19 cellular contexts compared by ENCODE assay signal in the genomic region with DNA sequence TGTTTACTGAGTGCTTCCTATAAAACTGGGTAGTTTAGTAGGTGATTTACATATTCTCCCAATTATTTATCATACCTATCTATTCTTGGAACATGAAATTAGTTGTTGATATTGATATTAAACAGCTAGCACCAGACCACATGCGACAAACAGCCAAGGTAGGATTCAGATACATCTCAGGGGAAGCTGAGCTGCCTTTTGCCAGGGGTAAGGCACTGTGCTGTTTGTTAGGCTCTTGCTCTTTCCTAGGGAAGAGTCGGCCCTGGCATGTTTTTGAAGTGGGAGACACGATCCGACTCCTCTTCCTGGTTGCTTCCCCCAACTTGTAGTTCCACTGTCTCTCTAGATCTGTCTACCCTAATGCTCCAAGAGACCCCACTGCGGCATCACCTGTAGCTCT.
DNase-seq lines count a peak whose midpoint lies in the region; ATAC-seq and TF ChIP-seq lines count a peak whose summit lies in the region.
"Had no signal": no experiment of that assay in that cellular context is flagged by ENCODE, and none has a peak within 500 bp of the region (broad histone marks: within the 10 kb centered on the region; RNA-seq: fewer than 3 reads in every experiment).

No MANE protein-coding gene starts in this region.

- H3F3A ChIP-seq in PC-9 (ENCODE audit: insufficient read depth, low read depth), result peaks cover 75% of the 10 kb centered on the region

- H3K27me3 Mint-ChIP-seq in endodermal cell (ENCODE audit: insufficient read depth), result no peaks in the 10 kb centered on the region
- H3K27me3 Mint-ChIP-seq: IgD-negative memory B cell had no signal

- no peaks in the 10 kb centered on the region for H3K9me3 Mint-ChIP-seq in endodermal cell
- H3K9me3 Mint-ChIP-seq: CD8-positive, alpha-beta memory T cell; IgD-negative memory B cell had no signal

- H3K27me3 ChIP-seq in cardiac muscle cell (no peaks in the 10 kb centered on the region), PC-9 (ENCODE audit: insufficient read depth, low read depth) (no peaks in the 10 kb centered on the region), endodermal cell (ENCODE audit: control insufficient read depth, insufficient read depth, low read length, poor library complexity, severe bottlenecking) (no peaks in the 10 kb centered on the region), uterus (no peaks in the 10 kb centered on the region)
- H3K27me3 ChIP-seq: BLaER1 treated with 17β-estradiol and CSF1 and Interleukin-3, amounts not matched to agents 10 nM and 100 nM; Peyer's patch; SJCRH30 had no signal

- H3K36me3 Mint-ChIP-seq in endodermal cell (ENCODE audit: low read depth), result peaks cover 77% of the 10 kb centered on the region

- H2AFZ ChIP-seq in PC-9, result no peak overlapping the region

- no peak for TF ChIP-seq CTCF in cardiac muscle cell (IDR thresholded peaks at IDR 0.05; ENCODE audit: low read depth, low read length)
- no peak for TF ChIP-seq CTCF in PC-9 (conservative IDR thresholded peaks at IDR 0.05)
- TF ChIP-seq CTCF in endodermal cell (conservative IDR thresholded peaks at IDR 0.05), result no peak
- TF ChIP-seq CTCF in uterus (IDR thresholded peaks at IDR 0.05), result no peak

- H3K4me1 ChIP-seq in cardiac muscle cell (ENCODE audit: low read depth), result peaks cover 53% of the 10 kb centered on the region
- peaks cover 48% of the 10 kb centered on the region for H3K4me1 ChIP-seq in PC-9 (replicated peaks; ENCODE audit: insufficient read depth)
- peaks cover 16% of the 10 kb centered on the region for H3K4me1 ChIP-seq in endodermal cell (ENCODE audit: control insufficient read depth, insufficient read depth, low read length)
- peaks cover 0 to 10% of the 10 kb centered on the region in 2 donors for H3K4me1 ChIP-seq in uterus

- no TSS peak for BruUV-seq in PC-9 (replicated peaks; lab: Mats Ljungman, UMichigan)

- DNase-seq in cardiac muscle cell (ENCODE audit: low read depth in 1 of 2, low spot score in 1 of 2) (no peak), Right ventricle myocardium inferior (ENCODE audit: missing footprints) (no peak), PC-9 (no peak), endodermal cell (no peak), uterus (no peak), CD1c-positive myeloid dendritic cell (ENCODE audit: extremely low spot score) (no peak), NCI-H510A (lab: John Stamatoyannopoulos, UW) (no peak)
- DNase-seq: 8988T; CD8-positive, alpha-beta memory T cell; GOT3; NCI-H1417; NCI-H1694 treated with DMSO at 0.1 percent for 48 hours; NCI-H226; NCI-H524; NCI-H82; Peyer's patch; SJCRH30 had no signal

- H3K27ac ChIP-seq in cardiac muscle cell, result peak overlapping the region; percentile 62
- peak overlapping the region; percentile 7; the same call in 1 of the 2 replicates for H3K27ac ChIP-seq in PC-9
- H3K27ac ChIP-seq in endodermal cell (ENCODE audit: low read depth, low read length), result no peak overlapping the region
- peak overlapping the region; percentile 8 to 16 for H3K27ac ChIP-seq in uterus
- H3K27ac ChIP-seq: Peyer's patch, SJCRH30 had no signal

- peak overlapping the region; percentile 2 for H3K27ac Mint-ChIP-seq in endodermal cell
- H3K27ac Mint-ChIP-seq: IgD-negative memory B cell had no signal

- TF ChIP-seq POLR2A in uterus (IDR thresholded peaks at IDR 0.05), result no peak

- H3K4me3 Mint-ChIP-seq in endodermal cell, result no peak overlapping the region
- H3K4me3 Mint-ChIP-seq: CD8-positive, alpha-beta memory T cell; IgD-negative memory B cell had no signal

- no peak overlapping the region for H3K4me3 ChIP-seq in cardiac muscle cell
- no peak overlapping the region for H3K4me3 ChIP-seq in PC-9
- H3K4me3 ChIP-seq in endodermal cell (ENCODE audit: low read length), result no peak overlapping the region
- no peak overlapping the region for H3K4me3 ChIP-seq in uterus
- H3K4me3 ChIP-seq: BLaER1 treated with 17β-estradiol and CSF1 and Interleukin-3, amounts not matched to agents 10 nM and 100 nM; Peyer's patch; SJCRH30 had no signal

- whole genome bisulfite sequencing in endodermal cell (ENCODE audit: insufficient coverage in 1 of 2, insufficient read length in 1 of 2), 2 experiments, result 91 to 96% methylated on average over 5 of the region's 5 CpGs

- H3K79me2 ChIP-seq in PC-9 (ENCODE audit: low read depth), result peaks cover 65% of the 10 kb centered on the region

- H3K4me1 Mint-ChIP-seq in endodermal cell, result peaks cover 26% of the 10 kb centered on the region
- H3K4me1 Mint-ChIP-seq: CD8-positive, alpha-beta memory T cell had no signal

- POLR2A ChIA-PET in PC-9 (lab: Charles Lee; ENCODE audit: unreplicated experiment), result no interaction called here

- ATAC-seq in Right ventricle myocardium inferior, result no peak

- no peaks in the 10 kb centered on the region for H3K9me2 ChIP-seq in PC-9 (ENCODE audit: insufficient read depth)

- no peak overlapping the region for H3K9ac ChIP-seq in endodermal cell (ENCODE audit: extremely low read depth, low read length, poor library complexity, severe bottlenecking)

- H3K4me2 ChIP-seq in PC-9, result no peak overlapping the region

- CTCF ChIA-PET in PC-9 (lab: Charles Lee), result interaction anchor here (0.5 kb wide), 1 partner anchor 75 kb away, joined by 3 read pairs; no protein-coding TSS in a partner anchor

- peaks cover 24% of the 10 kb centered on the region for H3K36me3 ChIP-seq in cardiac muscle cell
- H3K36me3 ChIP-seq in PC-9 (ENCODE audit: low read depth), result peaks cover 89% of the 10 kb centered on the region
- H3K36me3 ChIP-seq in endodermal cell (ENCODE audit: control insufficient read depth, insufficient read depth, low read length), result peaks cover 95% of the 10 kb centered on the region
- no peaks in the 10 kb centered on the region for H3K36me3 ChIP-seq in uterus

- intact Hi-C loops in Right ventricle myocardium inferior (cut with DNase I), result loop anchor here (10.0 kb wide), 1 partner anchor 475 kb away; no protein-coding TSS in a partner anchor
- intact Hi-C loops in PC-9 (cut with micrococcal nuclease; ENCODE audit: unreplicated experiment), result loop anchor here (5.0 kb wide), 1 partner anchor 497 kb away; the partner anchor contains the start of gene PLD1
- intact Hi-C loops in uterus (cut with DNase I; ENCODE audit: low total_unique reads), result loop anchor here (10.0 kb wide), 1 partner anchor 175 kb away; no protein-coding TSS in a partner anchor

- H4K20me1 ChIP-seq in PC-9 (ENCODE audit: insufficient read depth), result no peaks in the 10 kb centered on the region; the same call in 1 of the 2 replicates

- H3K9me3 ChIP-seq in cardiac muscle cell (ENCODE audit: low read depth) (no peaks in the 10 kb centered on the region), PC-9 (ENCODE audit: insufficient read depth, low read depth) (no peaks in the 10 kb centered on the region), endodermal cell (ENCODE audit: control insufficient read depth, low read length) (no peaks in the 10 kb centered on the region), uterus (no peaks in the 10 kb centered on the region)
- H3K9me3 ChIP-seq: BLaER1 treated with 17β-estradiol and CSF1 and Interleukin-3, amounts not matched to agents 10 nM and 100 nM; Peyer's patch; SJCRH30 had no signal
